8 cellular contexts compared by ENCODE assay signal in the genomic region with DNA sequence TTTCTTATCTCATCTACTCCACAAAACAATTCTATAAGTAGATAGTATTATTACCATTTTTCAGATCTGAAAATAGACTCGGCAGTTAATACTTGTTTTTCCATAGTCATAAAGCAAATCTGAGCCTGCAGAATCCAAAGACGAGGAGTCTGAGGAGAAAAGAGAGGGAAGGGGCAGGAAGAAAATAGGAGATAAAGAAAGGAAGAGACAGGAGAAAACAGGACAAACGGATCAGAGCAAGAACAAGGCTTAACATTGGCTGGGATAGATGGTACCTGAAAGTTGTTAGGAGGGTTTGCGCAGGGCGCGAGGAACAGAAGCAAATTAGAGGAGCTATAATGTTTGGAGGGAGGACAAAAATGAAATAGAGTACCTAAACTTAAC. TPM values are rescaled to one million over a fixed set of nuclear protein-coding genes. Genes with fewer than 3 reads are reported as not detected.
DNase-seq lines count a peak whose midpoint lies in the region; ATAC-seq, FAIRE-seq and TF ChIP-seq lines count a peak whose summit lies in the region.

No MANE protein-coding gene starts in this region.

- no peaks in the 10 kb centered on the region for H3K36me3 ChIP-seq in testis (ENCODE audit: low read depth, missing control alignments)

- WGBS in testis, 2 donors, result 13 to 27% methylated on average over 6 of the region's 6 CpGs

- H3K9me3 Mint-ChIP-seq in activated CD4-positive, alpha-beta T cell treated with anti-CD3 and anti-CD28 coated beads, Interleukin-2, amount 10 ng/mL, durations not matched to agents 24 days and 14 days, result no peaks in the 10 kb centered on the region
- H3K9me3 Mint-ChIP-seq in activated naive CD8-positive, alpha-beta T cell treated with anti-CD3 and anti-CD28 coated beads, Interleukin-2, amount 50 U/mL, for 24 hours, result no peaks in the 10 kb centered on the region

- TF ChIP-seq POLR2A in testis (IDR thresholded peaks at IDR 0.05) (no peak), GM12892 (IDR thresholded peaks at IDR 0.05; ENCODE audit: low read depth, low read length) (no peak)

- peak overlapping the region; percentile 79 to 83 for H3K27ac ChIP-seq in testis

- peak overlapping the region; percentile 76 to 87 for H3K4me3 ChIP-seq in testis

- no peak for DNase-seq in activated CD4-positive, alpha-beta T cell treated with anti-CD3 and anti-CD28 coated beads, Interleukin-2, amount 10 ng/mL, durations not matched to agents 24 days and 14 days
- DNase-seq in activated CD4-positive, alpha-beta T cell treated with anti-CD3 and anti-CD28 coated beads, Interleukin-2, amount 50 U/mL, for 4 hours, result no peak
- no peak for DNase-seq in activated naive CD8-positive, alpha-beta T cell treated with anti-CD3 and anti-CD28 coated beads, Interleukin-2, amount 50 U/mL, for 24 hours
- no peak for DNase-seq in left colon
- DNase-seq in testis, result no peak
- no peak for DNase-seq in NCI-H1694 (lab: John Stamatoyannopoulos, UW)
- DNase-seq in GM12892 (ENCODE audit: insufficient read length), result no peak

- H3K27ac Mint-ChIP-seq in activated CD4-positive, alpha-beta T cell treated with anti-CD3 and anti-CD28 coated beads, Interleukin-2, amount 10 ng/mL, durations not matched to agents 24 days and 14 days, result peak overlapping the region; percentile 98
- peak overlapping the region; percentile 100 for H3K27ac Mint-ChIP-seq in activated naive CD8-positive, alpha-beta T cell treated with anti-CD3 and anti-CD28 coated beads, Interleukin-2, amount 50 U/mL, for 24 hours

- no peak for ATAC-seq in activated naive CD8-positive, alpha-beta T cell treated with anti-CD3 and anti-CD28 coated beads, Interleukin-2, amount 50 U/mL, for 24 hours
- peak; percentile 28 for ATAC-seq in left colon
- ATAC-seq in GM19351 (IDR thresholded peaks at IDR 0.05; ENCODE audit: unreplicated experiment), result no peak

- no peak for FAIRE-seq in GM12892 (lab: Jason Lieb, UNC)

- intact Hi-C loops in activated CD4-positive, alpha-beta T cell treated with anti-CD3 and anti-CD28 coated beads, Interleukin-2, amount 10 ng/mL, durations not matched to agents 24 days and 14 days (cut with micrococcal nuclease), result loop anchor here (1.0 kb wide), 2 partner anchors 10 to 37 kb away; a partner anchor contains a TSS
- intact Hi-C loops in left colon (cut with DNase I, micrococcal nuclease) (no loop called here), testis (cut with DNase I; ENCODE audit: low total_unique reads) (no loop called here)

- peak overlapping the region; percentile 99 for H3K4me3 Mint-ChIP-seq in activated CD4-positive, alpha-beta T cell treated with anti-CD3 and anti-CD28 coated beads, Interleukin-2, amount 10 ng/mL, durations not matched to agents 24 days and 14 days
- peak overlapping the region; percentile 96 for H3K4me3 Mint-ChIP-seq in activated naive CD8-positive, alpha-beta T cell treated with anti-CD3 and anti-CD28 coated beads, Interleukin-2, amount 50 U/mL, for 24 hours

- peaks cover 12% of the 10 kb centered on the region for H3K4me1 ChIP-seq in testis

- TF ChIP-seq CTCF in testis (IDR thresholded peaks at IDR 0.05), result no peak

- no peaks in the 10 kb centered on the region for H3K27me3 ChIP-seq in testis

- H3K27me3 Mint-ChIP-seq in activated CD4-positive, alpha-beta T cell treated with anti-CD3 and anti-CD28 coated beads, Interleukin-2, amount 10 ng/mL, durations not matched to agents 24 days and 14 days, result peaks cover 3% of the 10 kb centered on the region
- H3K27me3 Mint-ChIP-seq in activated naive CD8-positive, alpha-beta T cell treated with anti-CD3 and anti-CD28 coated beads, Interleukin-2, amount 50 U/mL, for 24 hours, result no peaks in the 10 kb centered on the region

- H3K9me3 ChIP-seq in testis, result no peaks in the 10 kb centered on the region

- peaks cover 27% of the 10 kb centered on the region for H3K36me3 Mint-ChIP-seq in activated CD4-positive, alpha-beta T cell treated with anti-CD3 and anti-CD28 coated beads, Interleukin-2, amount 10 ng/mL, durations not matched to agents 24 days and 14 days (ENCODE audit: low read depth)
- peaks cover 34% of the 10 kb centered on the region for H3K36me3 Mint-ChIP-seq in activated naive CD8-positive, alpha-beta T cell treated with anti-CD3 and anti-CD28 coated beads, Interleukin-2, amount 50 U/mL, for 24 hours (ENCODE audit: low read depth)

- H3K4me1 Mint-ChIP-seq in activated CD4-positive, alpha-beta T cell treated with anti-CD3 and anti-CD28 coated beads, Interleukin-2, amount 10 ng/mL, durations not matched to agents 24 days and 14 days, result peaks cover 34% of the 10 kb centered on the region
- H3K4me1 Mint-ChIP-seq in activated naive CD8-positive, alpha-beta T cell treated with anti-CD3 and anti-CD28 coated beads, Interleukin-2, amount 50 U/mL, for 24 hours, result peaks cover 48% of the 10 kb centered on the region

RNA-seq across cellular contexts. Expression of a gene that starts 0.6 kb away (rescaled TPM):
- total RNA-seq in activated CD4-positive, alpha-beta T cell treated with anti-CD3 and anti-CD28 coated beads, Interleukin-2, amount 10 ng/mL, durations not matched to agents 24 days and 14 days, result 65.0 and 65.1 TPM in 2 replicates
- total RNA-seq in left colon (10 to 100 TPM; 10.1 to 12.6 TPM), testis (10 to 100 TPM; 35.0 to 39.4 TPM)
- polyA plus RNA-seq in testis (ENCODE audit: insufficient read depth, low read depth, low replicate concordance), result 41.2 TPM
- 43.6 TPM for polyA plus RNA-seq in GM12892 (2012; ENCODE audit: missing spikeins)

RNA-seq across cellular contexts. Expression of a gene that starts 10.5 kb away (rescaled TPM):
- 25.9 and 27.4 TPM in 2 replicates for total RNA-seq in activated CD4-positive, alpha-beta T cell treated with anti-CD3 and anti-CD28 coated beads, Interleukin-2, amount 10 ng/mL, durations not matched to agents 24 days and 14 days
- total RNA-seq in left colon (10 to 100 TPM; 53.9 to 59.3 TPM), testis (10 to 100 TPM; 78.9 to 80.3 TPM)
- 93.6 TPM for polyA plus RNA-seq in testis (ENCODE audit: insufficient read depth, low read depth, low replicate concordance)
- polyA plus RNA-seq in GM12892 (2012; ENCODE audit: missing spikeins), result 15.6 TPM

RNA-seq across cellular contexts. Expression of a gene that starts 36.0 kb away (rescaled TPM):
- 0.31 and 0.65 TPM in 2 replicates for total RNA-seq in activated CD4-positive, alpha-beta T cell treated with anti-CD3 and anti-CD28 coated beads, Interleukin-2, amount 10 ng/mL, durations not matched to agents 24 days and 14 days
- total RNA-seq in left colon, result 1 to 10 TPM; 3.8 to 7.8 TPM
- total RNA-seq in testis, result 100 to 1,000 TPM in 1 of 2 donors, 10 to 100 TPM in 1; 97.8 to 137 TPM
- polyA plus RNA-seq in testis (ENCODE audit: insufficient read depth, low read depth, low replicate concordance), result 44.2 TPM
- 10.2 TPM for polyA plus RNA-seq in GM12892 (2012; ENCODE audit: missing spikeins)

Comparison
In these comparisons a context has a peak if more than half of its experiments do, and no peak if none do; other contexts are left out.
1. RNA of a gene that starts 36.0 kb away (total RNA-seq): 97.8 to 137 TPM in testis; 3.8 to 7.8 TPM in left colon and 0.31 to 0.65 TPM in activated CD4-positive, alpha-beta T cell treated with anti-CD3 and anti-CD28 coated beads, Interleukin-2, amount 10 ng/mL, durations not matched to agents 24 days and 14 days; every median in the first group is over 10 times any median in the second.